ENCODE assay signal across 25 cellular contexts in genomic region chr20:54601831-54602515, GRCh38.
DNase-seq lines count a peak whose midpoint lies in the region; ATAC-seq, FAIRE-seq and TF ChIP-seq lines count a peak whose summit lies in the region.
"Had no signal": no experiment of that assay in that cellular context is flagged by ENCODE, and none has a peak within 500 bp of the region (broad histone marks: within the 10 kb centered on the region; RNA-seq: fewer than 3 reads in every experiment).

No MANE protein-coding gene starts in this region.

- 5% methylated on average over 10 of the region's 10 CpGs for WGBS in HepG2 (ENCODE audit: low lambda C conversion rate)
- 59% methylated on average over 10 of the region's 10 CpGs for WGBS in right lobe of liver (ENCODE audit: insufficient coverage, low coverage, low lambda C conversion rate, missing lambda C conversion rate)
- 81% methylated on average over 10 of the region's 10 CpGs for WGBS in esophagus muscularis mucosa
- WGBS in trophoblast cell (ENCODE audit: extremely low coverage, insufficient coverage, insufficient read length) = no CpG with 5 or more reads among the region's 10 CpGs

- peaks cover 0 to 2% (median 0%) of the 10 kb centered on the region in 5 donors for H3K9me3 Mint-ChIP-seq in CD8-positive, alpha-beta memory T cell

- H3K4me2 ChIP-seq in HepG2 (ENCODE audit: low read depth, low read length) = no peak overlapping the region
- no peak overlapping the region for H3K4me2 ChIP-seq in trophoblast cell (ENCODE audit: low read length)
- H3K4me2 ChIP-seq: BLaER1 had no signal

- no peak overlapping the region for H2AFZ ChIP-seq in HepG2 (ENCODE audit: low read length)
- H2AFZ ChIP-seq in trophoblast cell (ENCODE audit: insufficient read depth, low read length, poor library complexity) = no peak overlapping the region

- H3K9ac ChIP-seq in HepG2 (ENCODE audit: insufficient read depth, low read depth, low read length) (no peak overlapping the region), trophoblast cell (ENCODE audit: low read length) (no peak overlapping the region)
- H3K9ac ChIP-seq: BLaER1 had no signal

- CTCF ChIA-PET in HepG2 (lab: Yijun Ruan, JAX; ENCODE audit: low intra/inter-chr PET ratio, low total read pairs) = no interaction called here
- CTCF ChIA-PET in CD8-positive, alpha-beta memory T cell (lab: Charles Lee) = no interaction called here

- H3K4me1 ChIP-seq in HepG2 (ENCODE audit: insufficient read depth, low read length) (no peaks in the 10 kb centered on the region), right lobe of liver (no peaks in the 10 kb centered on the region), esophagus muscularis mucosa (no peaks in the 10 kb centered on the region), trophoblast cell (ENCODE audit: control insufficient read depth in 1 of 2, insufficient read depth in 2 of 2, low read length in 2 of 2) (peaks cover 0 to 2% of the 10 kb centered on the region in 2 experiments)
- no peaks in the 10 kb centered on the region for H3K4me1 ChIP-seq in CD8-positive, alpha-beta memory T cell (ENCODE audit: insufficient read depth, low read length)
- H3K4me1 ChIP-seq: BE2C, Caco-2 had no signal

- H3K4ac ChIP-seq in trophoblast cell (ENCODE audit: low read depth, low read length) = no peak overlapping the region

- no peaks in the 10 kb centered on the region for H4K20me1 ChIP-seq in HepG2 (ENCODE audit: insufficient read depth, low read length)
- H4K20me1 ChIP-seq: BLaER1 had no signal

- H3K36me3 Mint-ChIP-seq in CD8-positive, alpha-beta memory T cell = no peaks in the 10 kb centered on the region
- H3K36me3 Mint-ChIP-seq: CD14-positive monocyte; CD4-positive, alpha-beta memory T cell; CD4-positive, CD25-positive, alpha-beta regulatory T cell had no signal

- no peak overlapping the region for H3K18ac ChIP-seq in trophoblast cell (ENCODE audit: low read length)

- H2BK12ac ChIP-seq in trophoblast cell (ENCODE audit: low read length) = no peak overlapping the region

- no peak overlapping the region for H2AK5ac ChIP-seq in trophoblast cell (ENCODE audit: low read length)

- no peak overlapping the region for H3K23ac ChIP-seq in trophoblast cell (ENCODE audit: low read length)

- POLR2A ChIA-PET in HepG2 (lab: Yijun Ruan, JAX) = no interaction called here
- POLR2A ChIA-PET in CD8-positive, alpha-beta memory T cell (lab: Charles Lee) = no interaction called here

- no peak overlapping the region for H3K27ac Mint-ChIP-seq in CD8-positive, alpha-beta memory T cell
- H3K27ac Mint-ChIP-seq: CD14-positive monocyte; CD4-positive, alpha-beta memory T cell; CD4-positive, CD25-positive, alpha-beta regulatory T cell had no signal

- no peaks in the 10 kb centered on the region for H3K79me1 ChIP-seq in trophoblast cell (ENCODE audit: low read length)

- no TSS peak for BruUV-seq in HepG2 (replicated peaks; lab: Mats Ljungman, UMichigan)

- no peak overlapping the region for H4K12ac ChIP-seq in trophoblast cell (ENCODE audit: low read depth, low read length)

- no peak overlapping the region for H2BK120ac ChIP-seq in trophoblast cell (ENCODE audit: insufficient read depth, low read length, poor library complexity)

- H3K27me3 ChIP-seq in HepG2 (ENCODE audit: control insufficient read depth in 1 of 2, insufficient read depth in 2 of 2, low read length in 2 of 2) (no peaks in the 10 kb centered on the region; a peak in 1 of 5 replicates), right lobe of liver (no peaks in the 10 kb centered on the region), esophagus muscularis mucosa (no peaks in the 10 kb centered on the region), trophoblast cell (ENCODE audit: insufficient read depth, low read length) (no peaks in the 10 kb centered on the region)
- H3K27me3 ChIP-seq in CD8-positive, alpha-beta memory T cell (ENCODE audit: insufficient read depth, low read length, poor library complexity, severe bottlenecking) = no peaks in the 10 kb centered on the region
- H3K27me3 ChIP-seq: BE2C, BLaER1 had no signal

- H3K79me2 ChIP-seq in HepG2 (ENCODE audit: insufficient read depth, low read length) (no peaks in the 10 kb centered on the region), trophoblast cell (ENCODE audit: control insufficient read depth, insufficient read depth, low read length, poor library complexity) (no peaks in the 10 kb centered on the region)

- H3K9me3 ChIP-seq in HepG2 (ENCODE audit: low read length) (peaks cover 15% of the 10 kb centered on the region), right lobe of liver (no peaks in the 10 kb centered on the region), esophagus muscularis mucosa (no peaks in the 10 kb centered on the region), trophoblast cell (ENCODE audit: insufficient read depth, low read depth, low read length) (peaks cover 2% of the 10 kb centered on the region)
- no peaks in the 10 kb centered on the region for H3K9me3 ChIP-seq in CD8-positive, alpha-beta memory T cell (ENCODE audit: low read length)
- H3K9me3 ChIP-seq: BE2C, Caco-2 had no signal

- TF ChIP-seq RAD21 in HepG2 (CRISPR knock-in tag; IDR thresholded peaks at IDR 0.05) = no peak

- no peak overlapping the region for H4K8ac ChIP-seq in trophoblast cell (ENCODE audit: low read depth, low read length)

- in situ Hi-C loops in HepG2 (cut with HindIII; ENCODE audit: extremely low pct_ligation_motif_present, low pct_unique_long_range_greater_than_20kb) = no loop called here

- no peak for DNase-seq in HepG2 (ENCODE audit: low spot score)
- no peak for DNase-seq in right lobe of liver
- peak; percentile 57 for DNase-seq in esophagus muscularis mucosa (ENCODE audit: extremely low spot score)
- DNase-seq in trophoblast cell = peak; percentile 69 to 80
- DNase-seq in superior temporal gyrus (ENCODE audit: extremely low spot score) = peak; percentile 16
- DNase-seq in H54 (ENCODE audit: insufficient read length, low spot score) = no peak
- no peak for DNase-seq in CD8-positive, alpha-beta memory T cell
- DNase-seq: 8988T; ACHN; BE2C; C1 segment of cervical spinal cord; Caco-2; Calu3; CD4-positive, alpha-beta memory T cell; CD4-positive, CD25-positive, alpha-beta regulatory T cell; DMS79 treated with DMSO at 0.1 percent for 48 hours; GF-D8 had no signal

- TF ChIP-seq EP300 in HepG2 (IDR thresholded peaks at IDR 0.05; ENCODE audit: low read depth in 2 of 2, low read length in 2 of 2) (no peak), HepG2 (CRISPR knock-in tag; IDR thresholded peaks at IDR 0.05; ENCODE audit: borderline replicate concordance) (no peak), esophagus muscularis mucosa (IDR thresholded peaks at IDR 0.05) (no peak)

- intact Hi-C loops in HepG2 (cut with micrococcal nuclease; ENCODE audit: unreplicated experiment) (no loop called here), right lobe of liver (cut with DNase I) (no loop called here), esophagus muscularis mucosa (cut with DNase I) (no loop called here)

- H3K27ac ChIP-seq in HepG2 (ENCODE audit: extremely low read length, insufficient read depth, low read length) = no peak overlapping the region
- H3K27ac ChIP-seq in right lobe of liver = no peak overlapping the region
- H3K27ac ChIP-seq in esophagus muscularis mucosa (replicated peaks in 1 of 4) = no peak overlapping the region
- no peak overlapping the region for H3K27ac ChIP-seq in trophoblast cell (ENCODE audit: low read depth, low read length)
- no peak overlapping the region for H3K27ac ChIP-seq in CD8-positive, alpha-beta memory T cell (ENCODE audit: low read depth, low read length)
- H3K27ac ChIP-seq: BLaER1 had no signal

- H3K27me3 Mint-ChIP-seq in CD8-positive, alpha-beta memory T cell = no peaks in the 10 kb centered on the region
- H3K27me3 Mint-ChIP-seq: CD4-positive, alpha-beta memory T cell; CD4-positive, CD25-positive, alpha-beta regulatory T cell had no signal

- no peak overlapping the region for H3K14ac ChIP-seq in trophoblast cell (ENCODE audit: low read length)

- FAIRE-seq in HepG2 (lab: Jason Lieb, UNC) (no peak), H54 (lab: Jason Lieb, UNC) (no peak)
- FAIRE-seq: A204.1, D721Med, G401.6, GM12891, GM19239 had no signal

- ATAC-seq in HepG2 = no peak
- ATAC-seq in right lobe of liver = no peak
- no peak for ATAC-seq in GM21447 (IDR thresholded peaks at IDR 0.05; ENCODE audit: unreplicated experiment)

- H4K91ac ChIP-seq in trophoblast cell (ENCODE audit: low read depth, low read length) = no peak overlapping the region

- H2BK5ac ChIP-seq in trophoblast cell (ENCODE audit: low read depth, low read length, poor library complexity) = no peak overlapping the region

- TF ChIP-seq POLR2A in HepG2 (IDR thresholded peaks at IDR 0.05; ENCODE audit: insufficient read depth in 1 of 2, low read depth in 2 of 2, low read length in 2 of 2) = no peak
- TF ChIP-seq POLR2A in right lobe of liver (IDR thresholded peaks at IDR 0.05) = no peak
- TF ChIP-seq POLR2A in esophagus muscularis mucosa (IDR thresholded peaks at IDR 0.05; ENCODE audit: low read depth) = no peak
- TF ChIP-seq POLR2A in H54 (IDR thresholded peaks at IDR 0.05; ENCODE audit: low read depth, low read length) = no peak

- no peak for TF ChIP-seq CTCF in HepG2 (CRISPR knock-in tag; IDR thresholded peaks at IDR 0.05)
- TF ChIP-seq CTCF in right lobe of liver (IDR thresholded peaks at IDR 0.05) = no peak
- TF ChIP-seq CTCF in esophagus muscularis mucosa (IDR thresholded peaks at IDR 0.05) = no peak

- no peaks in the 10 kb centered on the region for H3K4me1 Mint-ChIP-seq in CD8-positive, alpha-beta memory T cell
- H3K4me1 Mint-ChIP-seq: CD4-positive, alpha-beta memory T cell; CD4-positive, CD25-positive, alpha-beta regulatory T cell had no signal

- H3K36me3 ChIP-seq in HepG2 (replicated peaks in 1 of 2; ENCODE audit: control insufficient read depth in 1 of 2, insufficient read depth in 2 of 2, low read length in 2 of 2) = no peaks in the 10 kb centered on the region
- H3K36me3 ChIP-seq in right lobe of liver = no peaks in the 10 kb centered on the region
- H3K36me3 ChIP-seq in esophagus muscularis mucosa = no peaks in the 10 kb centered on the region
- no peaks in the 10 kb centered on the region for H3K36me3 ChIP-seq in trophoblast cell (ENCODE audit: control insufficient read depth in 1 of 2, insufficient read depth in 2 of 2, low read length in 2 of 2)
- no peaks in the 10 kb centered on the region for H3K36me3 ChIP-seq in CD8-positive, alpha-beta memory T cell (ENCODE audit: insufficient read depth, low read length)
- H3K36me3 ChIP-seq: BE2C, BLaER1 had no signal

- H3K4me3 Mint-ChIP-seq in CD8-positive, alpha-beta memory T cell = no peak overlapping the region
- H3K4me3 Mint-ChIP-seq: CD14-positive monocyte; CD4-positive, alpha-beta memory T cell; CD4-positive, CD25-positive, alpha-beta regulatory T cell had no signal

- H3K4me3 ChIP-seq in HepG2 (replicated peaks in 1 of 3; ENCODE audit: insufficient read depth in 1 of 3, low read depth in 2 of 3, low read length in 3 of 3) (no peak overlapping the region), right lobe of liver (no peak overlapping the region), esophagus muscularis mucosa (no peak overlapping the region), trophoblast cell (ENCODE audit: low read depth, low read length) (no peak overlapping the region)
- no peak overlapping the region for H3K4me3 ChIP-seq in CD8-positive, alpha-beta memory T cell (ENCODE audit: low read length)
- H3K4me3 ChIP-seq: BLaER1 had no signal

TF ChIP-seq in HepG2, 621 proteins besides CTCF, POLR2A, EP300 and RAD21 (continues in another document):
- peak; percentile 36; the same call in 1 of the 2 replicates for TF ChIP-seq CEBPB (IDR thresholded peaks at IDR 0.05; ENCODE audit: borderline replicate concordance, low read depth, low read length)
- no peak for TF ChIP-seq ZNF20 (CRISPR knock-in tag; IDR thresholded peaks at IDR 0.05)

Comparison
In these comparisons a context has a peak if more than half of its experiments do, and no peak if none do; other contexts are left out.
1. DNase-seq: peak in esophagus muscularis mucosa (single experiment), trophoblast cell (2 of 2) and superior temporal gyrus (single experiment); none in HepG2 (single experiment), right lobe of liver (0 of 3), H54 (single experiment) and CD8-positive, alpha-beta memory T cell (0 of 5).